In genomic region chr2:149715005-149715592, GRCh38 we compare ENCODE assay signal across 8 cellular contexts.
DNase-seq lines count a peak whose midpoint lies in the region; ATAC-seq and TF ChIP-seq lines count a peak whose summit lies in the region.

No MANE protein-coding gene starts in this region.

- H3K4me1 ChIP-seq in mesendoderm (ENCODE audit: control insufficient read depth, low read depth, low read length) (no peaks in the 10 kb centered on the region), Peyer's patch (no peaks in the 10 kb centered on the region)

- DNase-seq in ACHN (peak; percentile 40), HuH-7 (ENCODE audit: low spot score) (peak; percentile 17), astrocyte of the cerebellum (ENCODE audit: low read depth) (peak; percentile 35), mesendoderm (peak; percentile 84), Peyer's patch (no peak), NCI-H187 treated with DMSO at 0.1 percent for 48 hours (lab: John Stamatoyannopoulos, UW) (no peak), substantia nigra (lab: John Stamatoyannopoulos, UW) (no peak)

- H2BK5ac ChIP-seq in mesendoderm (ENCODE audit: low read length): no peak overlapping the region

- H2BK120ac ChIP-seq in mesendoderm (ENCODE audit: low read depth, low read length): no peak overlapping the region

- WGBS in mesendoderm (ENCODE audit: extremely low coverage, insufficient coverage, low lambda C conversion rate): no CpG with 5 or more reads among the region's 3 CpGs

- H2BK15ac ChIP-seq in mesendoderm (replicated peaks; ENCODE audit: low read depth): no peak overlapping the region

- no peaks in the 10 kb centered on the region for H3K79me2 ChIP-seq in mesendoderm (ENCODE audit: control insufficient read depth, insufficient read depth, low read length)

- no peak overlapping the region for H4K8ac ChIP-seq in mesendoderm (ENCODE audit: low read depth, low read length)

- TF ChIP-seq CTCF in astrocyte of the cerebellum (IDR thresholded peaks at IDR 0.05; ENCODE audit: low read depth, low read length, missing control alignments) (peak; percentile 78), Peyer's patch (IDR thresholded peaks at IDR 0.05) (peak in 2 of 6 experiments; percentile 30 to 45)

- no peak overlapping the region for H4K5ac ChIP-seq in mesendoderm (ENCODE audit: low read length)

- in situ Hi-C loops in ACHN (cut with HindIII; ENCODE audit: low pct_ligation_motif_present, low pct_unique_long_range_greater_than_20kb, low sequenced_read_pairs): no loop called here
- in situ Hi-C loops in astrocyte of the cerebellum (cut with HindIII; ENCODE audit: low sequenced_read_pairs): no loop called here

- H2AK5ac ChIP-seq in mesendoderm (ENCODE audit: low read length): no peak overlapping the region

- H3K9me3 ChIP-seq in Peyer's patch: no peaks in the 10 kb centered on the region

- no peak overlapping the region for H3K23ac ChIP-seq in mesendoderm (ENCODE audit: low read length)

- H3K18ac ChIP-seq in mesendoderm (ENCODE audit: low read length): no peak overlapping the region

- H3K79me1 ChIP-seq in mesendoderm (ENCODE audit: low read length): no peaks in the 10 kb centered on the region

- H3K27me3 ChIP-seq in mesendoderm (ENCODE audit: insufficient read depth, low read length, poor library complexity) (no peaks in the 10 kb centered on the region), Peyer's patch (no peaks in the 10 kb centered on the region)

- no peak overlapping the region for H3K27ac ChIP-seq in mesendoderm (ENCODE audit: low read depth, low read length)
- H3K27ac ChIP-seq in Peyer's patch: no peak overlapping the region
- no peak overlapping the region for H3K27ac ChIP-seq in substantia nigra (ENCODE audit: low read depth, low read length, poor library complexity, severe bottlenecking)

- ATAC-seq in GM18498 (IDR thresholded peaks at IDR 0.05; ENCODE audit: unreplicated experiment): peak; percentile 75

- H3K56ac ChIP-seq in mesendoderm (ENCODE audit: low read length): no peak overlapping the region

- no peak overlapping the region for H3K9ac ChIP-seq in mesendoderm (ENCODE audit: low read length)

- H3K4ac ChIP-seq in mesendoderm (ENCODE audit: low read depth, low read length): no peak overlapping the region

- TF ChIP-seq POLR2A in Peyer's patch (IDR thresholded peaks at IDR 0.05): no peak

- H3K36me3 ChIP-seq in mesendoderm (ENCODE audit: control insufficient read depth, insufficient read depth, low read length): no peaks in the 10 kb centered on the region
- no peaks in the 10 kb centered on the region for H3K36me3 ChIP-seq in Peyer's patch

- no peak overlapping the region for H3K4me2 ChIP-seq in mesendoderm (ENCODE audit: low read length)

- H3K4me3 ChIP-seq in astrocyte of the cerebellum (ENCODE audit: low read depth, low read length): no peak overlapping the region
- H3K4me3 ChIP-seq in mesendoderm (ENCODE audit: low read length): no peak overlapping the region
- no peak overlapping the region for H3K4me3 ChIP-seq in Peyer's patch

Comparison
In these comparisons a context has a peak if more than half of its experiments do, and no peak if none do; other contexts are left out.
1. DNase-seq: peak in ACHN (single experiment), HuH-7 (single experiment), astrocyte of the cerebellum (single experiment) and mesendoderm (single experiment); none in Peyer's patch (0 of 3), NCI-H187 treated with DMSO at 0.1 percent for 48 hours (single experiment) and substantia nigra (0 of 49).